ENCODE assay signal across 20 cellular contexts in the genomic region with DNA sequence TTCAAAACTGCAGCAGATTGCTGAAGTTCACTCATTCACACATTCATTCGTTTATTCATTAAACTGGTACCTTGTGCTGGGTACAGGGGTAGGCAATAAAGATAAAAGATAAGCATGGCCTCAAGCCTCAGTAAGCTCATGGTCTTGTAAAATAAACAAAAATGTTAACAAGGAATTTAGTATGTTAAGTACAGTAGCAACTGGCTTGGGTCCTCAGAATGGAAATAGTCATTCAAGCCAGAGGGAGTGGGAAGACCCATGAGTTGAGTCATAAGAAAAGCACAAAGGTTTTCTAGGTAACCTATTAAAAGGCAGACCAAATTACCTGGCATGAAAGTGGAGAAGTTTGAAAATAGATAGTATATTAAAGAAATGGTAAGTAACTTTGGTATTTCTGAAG.
DNase-seq lines count a peak whose midpoint lies in the region; ATAC-seq, FAIRE-seq and TF ChIP-seq lines count a peak whose summit lies in the region.
"Had no signal": no experiment of that assay in that cellular context is flagged by ENCODE, and none has a peak within 500 bp of the region (broad histone marks: within the 10 kb centered on the region; RNA-seq: fewer than 3 reads in every experiment).

No MANE protein-coding gene starts in this region.

- ATAC-seq in GM18907 (IDR thresholded peaks at IDR 0.05; ENCODE audit: unreplicated experiment) (peak; percentile 88), HG02798 (IDR thresholded peaks at IDR 0.05; ENCODE audit: poor library complexity, unreplicated experiment) (peak; percentile 89), pancreas (no peak)

- 80 to 88% methylated on average over 1 of the region's 1 CpG for WGBS in pancreas, 2 donors

- H3K4me3 ChIP-seq in pancreas = no peak overlapping the region
- H3K4me3 ChIP-seq: lung, transverse colon had no signal

- DNase-seq in HuH-7 (ENCODE audit: low spot score) (peak; percentile 2), kidney tubule cell (ENCODE audit: low spot score) (peak; percentile 79), NCI-H2171 (lab: John Stamatoyannopoulos, UW) (no peak), NCI-H1105 (lab: John Stamatoyannopoulos, UW) (no peak), pancreas (no peak)
- DNase-seq: activated CD4-positive, CD25-positive, alpha-beta regulatory T cell treated with anti-CD3 and anti-CD28 coated beads, Interleukin-2, amount 50 U/mL, for 72 hours; activated CD8-positive, alpha-beta memory T cell treated with anti-CD3 and anti-CD28 coated beads for 24 hours; activated naive CD8-positive, alpha-beta T cell treated with anti-CD3 and anti-CD28 coated beads for 36 hours; Calu3; endodermal cell; head of caudate nucleus; KG1; NCI-H2081 treated with DMSO at 0.1 percent for 48 hours; NCI-H524; transverse colon had no signal

- H3K9me3 ChIP-seq in pancreas = no peaks in the 10 kb centered on the region
- H3K9me3 ChIP-seq: transverse colon had no signal

- TF ChIP-seq CTCF in pancreas (IDR thresholded peaks at IDR 0.05) = no peak

- intact Hi-C loops in pancreas (cut with DNase I) = no loop called here

- H3K27me3 ChIP-seq in pancreas = no peaks in the 10 kb centered on the region
- H3K27me3 ChIP-seq: transverse colon had no signal

- no peak overlapping the region for H3K27ac ChIP-seq in pancreas
- H3K27ac ChIP-seq: parathyroid adenoma, transverse colon had no signal

- no peaks in the 10 kb centered on the region for H3K36me3 ChIP-seq in pancreas
- H3K36me3 ChIP-seq: transverse colon had no signal

- no peak for FAIRE-seq in pancreas (lab: Jason Lieb, UNC)
- FAIRE-seq: colon had no signal

- no peaks in the 10 kb centered on the region for H3K4me1 ChIP-seq in pancreas
- H3K4me1 ChIP-seq: parathyroid adenoma, transverse colon had no signal

Comparison
In these comparisons a context has a peak if more than half of its experiments do, and no peak if none do; other contexts are left out.
1. ATAC-seq: peak in GM18907 (single experiment) and HG02798 (single experiment); none in pancreas (0 of 4).
2. DNase-seq: peak in HuH-7 (single experiment) and kidney tubule cell (single experiment); none in NCI-H2171 (single experiment), NCI-H1105 (single experiment) and pancreas (0 of 6).